In genomic region chr9:122091682-122092592, GRCh38 we compare ENCODE assay signal across 7 cellular contexts. TPM values are rescaled to one million over a fixed set of nuclear protein-coding genes. Genes with fewer than 3 reads are reported as not detected.
DNase-seq lines count a peak whose midpoint lies in the region; ATAC-seq, FAIRE-seq and TF ChIP-seq lines count a peak whose summit lies in the region.

No MANE protein-coding gene starts in this region.

- H3K27ac ChIP-seq in WERI-Rb-1 (no peak overlapping the region), hepatocyte (no peak overlapping the region)

- 78% methylated on average over 11 of the region's 11 CpGs for WGBS in hepatocyte (ENCODE audit: low lambda C conversion rate, missing lambda C conversion rate)

- no peaks in the 10 kb centered on the region for H3K36me3 Mint-ChIP-seq in HFFc6 (ENCODE audit: low read depth)
- no peaks in the 10 kb centered on the region for H3K36me3 Mint-ChIP-seq in stimulated activated effector memory CD8-positive, alpha-beta T cell treated with anti-CD3 and anti-CD28 coated beads, Interleukin-12 subunit alpha, Interleukin-12 subunit beta, amount 100 ng/mL, for 72 hours

- H3K36me3 ChIP-seq in WERI-Rb-1 = peaks cover 5% of the 10 kb centered on the region; the same call in 1 of the 2 replicates
- no peaks in the 10 kb centered on the region for H3K36me3 ChIP-seq in hepatocyte (replicated peaks; ENCODE audit: insufficient read depth, low read depth)

- H3K4me1 ChIP-seq in hepatocyte (ENCODE audit: insufficient read depth) = peaks cover 8% of the 10 kb centered on the region

- H3K9me3 Mint-ChIP-seq in HFFc6 = no peaks in the 10 kb centered on the region
- H3K9me3 Mint-ChIP-seq in stimulated activated effector memory CD8-positive, alpha-beta T cell treated with anti-CD3 and anti-CD28 coated beads, Interleukin-12 subunit alpha, Interleukin-12 subunit beta, amount 100 ng/mL, for 72 hours = no peaks in the 10 kb centered on the region

- FAIRE-seq in GM19239 (lab: Jason Lieb, UNC) = no peak

- H3K4me3 ChIP-seq in WERI-Rb-1 (ENCODE audit: low read depth, low read length) (peak overlapping the region; percentile 59), hepatocyte (peak overlapping the region; percentile 75)

- ATAC-seq in stimulated activated effector memory CD8-positive, alpha-beta T cell treated with anti-CD3 and anti-CD28 coated beads, Interleukin-12 subunit alpha, Interleukin-12 subunit beta, amount 100 ng/mL, for 72 hours = no peak
- ATAC-seq in HG02678 (IDR thresholded peaks at IDR 0.05; ENCODE audit: unreplicated experiment) (no peak), GM18498 (IDR thresholded peaks at IDR 0.05; ENCODE audit: unreplicated experiment) (no peak)

- H3K27me3 ChIP-seq in WERI-Rb-1 (ENCODE audit: insufficient read depth, low read depth, severe bottlenecking) (no peaks in the 10 kb centered on the region), hepatocyte (peaks cover 12% of the 10 kb centered on the region)

- H3K4me1 Mint-ChIP-seq in HFFc6 (ENCODE audit: low read depth) = peaks cover 51% of the 10 kb centered on the region
- peaks cover 45% of the 10 kb centered on the region for H3K4me1 Mint-ChIP-seq in stimulated activated effector memory CD8-positive, alpha-beta T cell treated with anti-CD3 and anti-CD28 coated beads, Interleukin-12 subunit alpha, Interleukin-12 subunit beta, amount 100 ng/mL, for 72 hours

- H3K4me2 ChIP-seq in hepatocyte = peak overlapping the region; percentile 89

- no peak for DNase-seq in HFFc6
- DNase-seq in WERI-Rb-1 = no peak
- DNase-seq in hepatocyte (ENCODE audit: low spot score) = no peak
- peak in 1 of 2 donors; percentile 55 for DNase-seq in stimulated activated effector memory CD8-positive, alpha-beta T cell treated with anti-CD3 and anti-CD28 coated beads, Interleukin-12 subunit alpha, Interleukin-12 subunit beta, amount 100 ng/mL, for 72 hours (ENCODE audit: low spot score in 2 of 2)
- DNase-seq in GM19239 (ENCODE audit: insufficient read length, low spot score) = no peak

- H2AFZ ChIP-seq in hepatocyte = peak overlapping the region; percentile 64

- no peaks in the 10 kb centered on the region for H4K20me1 ChIP-seq in hepatocyte (ENCODE audit: insufficient read depth, poor library complexity, severe bottlenecking)

- peak overlapping the region; percentile 66 for H3K27ac Mint-ChIP-seq in HFFc6
- H3K27ac Mint-ChIP-seq in stimulated activated effector memory CD8-positive, alpha-beta T cell treated with anti-CD3 and anti-CD28 coated beads, Interleukin-12 subunit alpha, Interleukin-12 subunit beta, amount 100 ng/mL, for 72 hours = peak overlapping the region; percentile 79

- H3K4me3 Mint-ChIP-seq in HFFc6 = peak overlapping the region; percentile 95
- peak overlapping the region; percentile 83 for H3K4me3 Mint-ChIP-seq in stimulated activated effector memory CD8-positive, alpha-beta T cell treated with anti-CD3 and anti-CD28 coated beads, Interleukin-12 subunit alpha, Interleukin-12 subunit beta, amount 100 ng/mL, for 72 hours

- H3K9me2 ChIP-seq in hepatocyte (replicated peaks; ENCODE audit: insufficient read depth) = no peaks in the 10 kb centered on the region

- no peaks in the 10 kb centered on the region for H3K9me3 ChIP-seq in WERI-Rb-1 (ENCODE audit: severe bottlenecking)
- H3K9me3 ChIP-seq in hepatocyte (ENCODE audit: low read depth) = no peaks in the 10 kb centered on the region

- no peak for TF ChIP-seq CTCF in HFFc6 (IDR thresholded peaks at IDR 0.05)
- TF ChIP-seq CTCF in WERI-Rb-1 (IDR thresholded peaks at IDR 0.05; ENCODE audit: low read depth, low read length) = no peak
- no peak for TF ChIP-seq CTCF in hepatocyte (IDR thresholded peaks at IDR 0.05; ENCODE audit: poor library complexity)

- peaks cover 28% of the 10 kb centered on the region for H3K79me2 ChIP-seq in hepatocyte

- H3K27me3 Mint-ChIP-seq in HFFc6 (ENCODE audit: insufficient read depth) = peaks cover 2% of the 10 kb centered on the region; the same call in 1 of the 2 replicates

RNA-seq across cellular contexts. Expression of gene TTLL11, which starts 1.2 kb away (rescaled TPM):
- 10 to 100 TPM in 1 of 6 experiments, 1 to 10 TPM in 5; 6.9 to 10.2 (median 8.3) TPM for total RNA-seq in HFFc6 (2021; fragmentation: NEBNext Ultra II Directional; extraction: Animal tissue kit (Norgen Biotek cat#: 25700))
- 6.8 and 7.6 TPM in 2 replicates for total RNA-seq in hepatocyte
- polyA plus RNA-seq in hepatocyte = 5.5 and 7.5 TPM in 2 replicates
